ENCODE assay signal across 14 cellular contexts in the genomic region with DNA sequence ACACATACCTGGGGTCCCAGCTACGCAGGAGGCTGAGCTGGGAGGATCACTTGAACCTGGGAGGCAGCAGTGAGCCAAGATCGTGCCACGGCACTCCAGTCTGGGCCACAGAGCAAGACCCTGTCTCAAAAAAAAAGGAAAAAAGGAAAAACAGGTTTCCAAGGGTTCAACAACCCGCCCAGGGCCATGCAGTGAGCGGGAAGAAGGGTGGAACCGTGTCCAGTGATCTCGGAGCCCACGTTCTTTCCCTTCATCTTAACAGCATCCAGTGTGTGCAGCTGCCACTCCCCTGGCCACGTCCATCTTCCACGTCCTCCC. TPM values are rescaled to one million over a fixed set of nuclear protein-coding genes. Genes with fewer than 3 reads are reported as not detected.
DNase-seq lines count a peak whose midpoint lies in the region; ATAC-seq, FAIRE-seq and TF ChIP-seq lines count a peak whose summit lies in the region.
"Had no signal": no experiment of that assay in that cellular context is flagged by ENCODE, and none has a peak within 500 bp of the region (broad histone marks: within the 10 kb centered on the region; RNA-seq: fewer than 3 reads in every experiment).

No MANE protein-coding gene starts in this region.

- no peaks in the 10 kb centered on the region for H3K36me3 ChIP-seq in SK-N-SH (replicated peaks in 1 of 2; ENCODE audit: control insufficient read depth in 1 of 2, insufficient read depth in 2 of 2, low read length in 1 of 2)
- H3K36me3 ChIP-seq in K562 (ENCODE audit: control insufficient read depth, insufficient read depth, low read length), result no peaks in the 10 kb centered on the region
- H3K36me3 ChIP-seq in right lobe of liver, result no peaks in the 10 kb centered on the region
- H3K36me3 ChIP-seq in thoracic aorta, result no peaks in the 10 kb centered on the region
- H3K36me3 ChIP-seq: upper lobe of left lung had no signal

- DNase-seq in SK-N-SH (no peak), K562 (ENCODE audit: extremely low read depth in 1 of 4, low spot score in 3 of 4) (no peak), right lobe of liver (no peak), thoracic aorta (ENCODE audit: low spot score) (no peak), activated gamma-delta T cell treated with Interleukin-2 at 50 U/mL for 16 hours (no peak), LoVo (ENCODE audit: low spot score) (no peak)
- no peak for DNase-seq in activated naive CD8-positive, alpha-beta T cell treated with anti-CD3 and anti-CD28 coated beads, Interleukin-2, amount 50 U/mL, for 24 hours

- peaks cover 6% of the 10 kb centered on the region for H3K4me1 Mint-ChIP-seq in activated naive CD8-positive, alpha-beta T cell treated with anti-CD3 and anti-CD28 coated beads, Interleukin-2, amount 50 U/mL, for 24 hours
- H3K4me1 Mint-ChIP-seq: activated CD4-positive, alpha-beta T cell treated with anti-CD3 and anti-CD28 coated beads for 36 hours had no signal

- H3K4me3 Mint-ChIP-seq in activated naive CD8-positive, alpha-beta T cell treated with anti-CD3 and anti-CD28 coated beads, Interleukin-2, amount 50 U/mL, for 24 hours, result no peak overlapping the region
- H3K4me3 Mint-ChIP-seq: activated CD4-positive, alpha-beta T cell treated with anti-CD3 and anti-CD28 coated beads for 36 hours; activated naive CD8-positive, alpha-beta T cell; CD4-positive, CD25-positive, alpha-beta regulatory T cell had no signal

- no peak overlapping the region for H3K27ac Mint-ChIP-seq in activated naive CD8-positive, alpha-beta T cell treated with anti-CD3 and anti-CD28 coated beads, Interleukin-2, amount 50 U/mL, for 24 hours
- H3K27ac Mint-ChIP-seq: activated CD4-positive, alpha-beta T cell treated with anti-CD3 and anti-CD28 coated beads for 36 hours; activated naive CD8-positive, alpha-beta T cell; CD4-positive, CD25-positive, alpha-beta regulatory T cell; IgD-negative memory B cell had no signal

- H2AFZ ChIP-seq in SK-N-SH (ENCODE audit: low read depth) (peak overlapping the region; percentile 47; the same call in 1 of the 2 replicates), K562 (ENCODE audit: low read depth, low read length) (peak overlapping the region; percentile 56; the same call in 1 of the 2 replicates)

- no peaks in the 10 kb centered on the region for H3K9me3 Mint-ChIP-seq in activated naive CD8-positive, alpha-beta T cell treated with anti-CD3 and anti-CD28 coated beads, Interleukin-2, amount 50 U/mL, for 24 hours
- H3K9me3 Mint-ChIP-seq: IgD-negative memory B cell had no signal

- H3K4me3 ChIP-seq in SK-N-SH (ENCODE audit: low read depth in 2 of 2, low read length in 1 of 2) (peak overlapping the region in 1 of 2 experiments; percentile 34; a peak in 1 of 4 replicates), K562 (no peak overlapping the region), right lobe of liver (peak overlapping the region in 2 of 3 donors; percentile 38 to 45), thoracic aorta (peak overlapping the region; percentile 59)
- H3K4me3 ChIP-seq: upper lobe of left lung had no signal

- H3F3A ChIP-seq in SK-N-SH (replicated peaks; ENCODE audit: insufficient read depth), result no peaks in the 10 kb centered on the region

- H4K20me1 ChIP-seq in SK-N-SH (ENCODE audit: insufficient read depth) (no peaks in the 10 kb centered on the region), K562 (replicated peaks; ENCODE audit: control insufficient read depth, insufficient read depth, low read length) (no peaks in the 10 kb centered on the region)

- H3K9me2 ChIP-seq in SK-N-SH, result no peaks in the 10 kb centered on the region

- TF ChIP-seq CTCF in SK-N-SH (IDR thresholded peaks at IDR 0.05), result no peak
- TF ChIP-seq CTCF in K562 (IDR thresholded peaks at IDR 0.05 in 2 of 3, conservative IDR thresholded peaks at IDR 0.05 in 1 of 3; ENCODE audit: insufficient read depth in 2 of 3, low read depth in 1 of 3, low read length in 3 of 3), result no peak
- TF ChIP-seq CTCF in right lobe of liver (IDR thresholded peaks at IDR 0.05), result no peak
- no peak for TF ChIP-seq CTCF in thoracic aorta (IDR thresholded peaks at IDR 0.05)

- no peak; the same call in 2 of the 3 replicates for ATAC-seq in SK-N-SH treated with all-trans-retinoic acid at 6 μM for 48 hours
- ATAC-seq in K562, result no peak
- no peak for ATAC-seq in right lobe of liver
- ATAC-seq in thoracic aorta (ENCODE audit: insufficient number of reproducible peaks, low FRiP score, low read depth), result no peak
- no peak for ATAC-seq in activated naive CD8-positive, alpha-beta T cell treated with anti-CD3 and anti-CD28 coated beads, Interleukin-2, amount 50 U/mL, for 24 hours

- no peaks in the 10 kb centered on the region for H3K79me2 ChIP-seq in SK-N-SH (ENCODE audit: insufficient read depth)
- H3K79me2 ChIP-seq in K562 (ENCODE audit: control insufficient read depth, insufficient read depth, low read length), result no peaks in the 10 kb centered on the region

- no peaks in the 10 kb centered on the region for H3K27me3 ChIP-seq in SK-N-SH (ENCODE audit: insufficient read depth)
- no peaks in the 10 kb centered on the region for H3K27me3 ChIP-seq in K562 (ENCODE audit: control insufficient read depth in 2 of 2, insufficient read depth in 2 of 2, low read length in 2 of 2)
- H3K27me3 ChIP-seq in right lobe of liver, result no peaks in the 10 kb centered on the region
- H3K27me3 ChIP-seq in thoracic aorta (replicated peaks; ENCODE audit: insufficient read depth), result no peaks in the 10 kb centered on the region
- H3K27me3 ChIP-seq: upper lobe of left lung had no signal

- H3K9me1 ChIP-seq in K562 (ENCODE audit: control insufficient read depth, insufficient read depth, low read length), result no peaks in the 10 kb centered on the region

- no peak overlapping the region for H3K27ac ChIP-seq in SK-N-SH (ENCODE audit: low read depth in 2 of 2, low read length in 1 of 2)
- no peak overlapping the region for H3K27ac ChIP-seq in K562 (ENCODE audit: extremely low read depth, low read depth, low read length)
- H3K27ac ChIP-seq in right lobe of liver, result peak overlapping the region; percentile 87 to 98 (median 97)
- H3K27ac ChIP-seq in thoracic aorta, result no peak overlapping the region

- FAIRE-seq in K562 (lab: Jason Lieb, UNC), result no peak
- FAIRE-seq: endometrium had no signal

- TF ChIP-seq RAD21 in SK-N-SH (IDR thresholded peaks at IDR 0.05; ENCODE audit: low read length), result no peak
- no peak for TF ChIP-seq RAD21 in K562 (CRISPR knock-in tag; conservative IDR thresholded peaks at IDR 0.05 in 1 of 2, IDR thresholded peaks at IDR 0.05 in 1 of 2)

- no peaks in the 10 kb centered on the region for H3K27me3 Mint-ChIP-seq in activated naive CD8-positive, alpha-beta T cell treated with anti-CD3 and anti-CD28 coated beads, Interleukin-2, amount 50 U/mL, for 24 hours
- H3K27me3 Mint-ChIP-seq: activated CD4-positive, alpha-beta T cell treated with anti-CD3 and anti-CD28 coated beads for 36 hours; IgD-negative memory B cell had no signal

- BruUV-seq in K562 (replicated peaks; lab: Mats Ljungman, UMichigan), result no TSS peak

- H3K9me3 ChIP-seq in SK-N-SH (no peaks in the 10 kb centered on the region), K562 (replicated peaks; ENCODE audit: control insufficient read depth, insufficient read depth, low read depth, low read length) (no peaks in the 10 kb centered on the region), right lobe of liver (no peaks in the 10 kb centered on the region), thoracic aorta (no peaks in the 10 kb centered on the region)
- H3K9me3 ChIP-seq: upper lobe of left lung had no signal

- intact Hi-C loops in K562 (cut with micrococcal nuclease), result loop anchor here (1.0 to 5.0 kb wide), 4 partner anchors 40 to 290 kb away; no protein-coding TSS in a partner anchor
- intact Hi-C loops in right lobe of liver (cut with DNase I), result loop anchor here (5.0 to 10.0 kb wide), 2 partner anchors 40 to 83 kb away; a partner anchor contains a TSS

- in situ Hi-C loops in K562 (cut with MboI), result loop anchor here (5.0 kb wide), 1 partner anchor 40 kb away; no protein-coding TSS in a partner anchor

- POLR2A ChIA-PET in SK-N-SH (lab: Yijun Ruan, JAX) (interaction anchor here (0.9 to 1.3 kb wide), 2 partner anchors 40 to 73 kb away, joined by 3 read pairs; no protein-coding TSS in a partner anchor), K562 (lab: Yijun Ruan, JAX) (interaction anchor here (1.0 to 3.3 kb wide), 7 partner anchors 17 to 46 kb away, joined by 3 to 25 read pairs (median 4); a partner anchor contains a TSS)

- H3K9ac ChIP-seq in SK-N-SH (no peak overlapping the region), K562 (ENCODE audit: insufficient read depth in 1 of 2, low read depth in 2 of 2, low read length in 2 of 2) (peak overlapping the region in 1 of 2 experiments; percentile 10; a peak in 1 of 4 replicates)

- peak overlapping the region; percentile 41; the same call in 1 of the 2 replicates for H3K4me2 ChIP-seq in SK-N-SH
- no peak overlapping the region for H3K4me2 ChIP-seq in K562 (ENCODE audit: insufficient read depth, low read length)

- no peaks in the 10 kb centered on the region for H3K36me3 Mint-ChIP-seq in activated naive CD8-positive, alpha-beta T cell treated with anti-CD3 and anti-CD28 coated beads, Interleukin-2, amount 50 U/mL, for 24 hours (ENCODE audit: low read depth)
- H3K36me3 Mint-ChIP-seq: activated naive CD8-positive, alpha-beta T cell; CD4-positive, CD25-positive, alpha-beta regulatory T cell; IgD-negative memory B cell had no signal

- H3K4me1 ChIP-seq in SK-N-SH (ENCODE audit: control insufficient read depth in 1 of 2, insufficient read depth in 2 of 2, low read depth in 1 of 2, low read length in 1 of 2) (peaks cover 0 to 4% of the 10 kb centered on the region in 2 experiments; a peak in 1 of 4 replicates), K562 (replicated peaks in 1 of 2; ENCODE audit: control insufficient read depth in 2 of 2, insufficient read depth in 2 of 2, low read length in 2 of 2) (peaks cover 1 to 29% of the 10 kb centered on the region in 2 experiments; a peak in 4 of 5 replicates), right lobe of liver (peaks cover 0 to 29% (median 10%) of the 10 kb centered on the region in 4 donors), thoracic aorta (ENCODE audit: control insufficient read depth in 1 of 2, low read depth in 2 of 2) (no peaks in the 10 kb centered on the region)

- CTCF ChIA-PET in SK-N-SH (lab: Yijun Ruan, JAX), result interaction anchor here (0.8 to 5.8 kb wide), 29 partner anchors 11 to 547 kb away, joined by 3 to 170 read pairs (median 7); a partner anchor contains a TSS
- CTCF ChIA-PET in K562 (lab: Yijun Ruan, JAX; ENCODE audit: low intra/inter-chr PET ratio), result interaction anchor here (0.6 to 2.4 kb wide), 3 partner anchors 40 to 288 kb away, joined by 3 to 35 read pairs (median 3); no protein-coding TSS in a partner anchor

- TF ChIP-seq POLR2A in K562 (conservative IDR thresholded peaks at IDR 0.05) (no peak), right lobe of liver (IDR thresholded peaks at IDR 0.05) (no peak)

- WGBS in SK-N-SH (ENCODE audit: low lambda C conversion rate), result 43% methylated on average over 10 of the region's 10 CpGs
- 39% methylated on average over 8 of the region's 10 CpGs for whole genome bisulfite sequencing in K562 (ENCODE audit: insufficient coverage, low coverage, missing lambda C conversion rate)
- WGBS in right lobe of liver (ENCODE audit: insufficient coverage, low coverage, low lambda C conversion rate, missing lambda C conversion rate), result 29% methylated on average over 10 of the region's 10 CpGs

- no peak for TF ChIP-seq EP300 in SK-N-SH (IDR thresholded peaks at IDR 0.05; ENCODE audit: borderline replicate concordance in 1 of 2, low read depth in 1 of 2, low read length in 1 of 2)
- TF ChIP-seq EP300 in K562 (IDR thresholded peaks at IDR 0.05; ENCODE audit: low read length), result no peak

RNA-seq across cellular contexts. Expression of a gene that starts 14.9 kb away (rescaled TPM):
- polyA plus RNA-seq in SK-N-SH (2012; rRNA removed) (10.2 and 15.0 TPM in 2 replicates), K562 (2011; rRNA removed) (5.1 and 11.0 TPM in 2 replicates), K562 (2014; fragmentation: Illumina TruSeq; extraction: Trizol) (13.5 and 28.2 TPM in 2 replicates), K562 (2014; fragmentation: Nextera tagmentation; extraction: Ambion mirVana) (under 1 TPM; 0.48 to 0.63 TPM), K562 (2014; rRNA removed) (16.1 and 17.6 TPM in 2 replicates)
- polyA plus RNA-seq in SK-N-SH (2012; cell fraction: cytosol; rRNA removed), result 6.1 and 10.0 TPM in 2 replicates
- polyA plus RNA-seq in SK-N-SH (2012; cell fraction: nucleus; rRNA removed), result 18.6 and 21.7 TPM in 2 replicates
- 28.3 and 69.8 TPM in 2 replicates for total RNA-seq in K562 (2011; cell fraction: chromatin; rRNA removed; ENCODE audit: low replicate concordance)
- 63.7 and 66.6 TPM in 2 replicates for total RNA-seq in K562 (2011; cell fraction: nucleolus; rRNA removed)
- 37.9 and 42.2 TPM in 2 replicates for total RNA-seq in K562 (2011; cell fraction: nucleoplasm; rRNA removed)
- total RNA-seq in K562 (2014; rRNA removed) (14.9 and 23.8 TPM in 2 replicates), K562 (2014; rRNA removed; fragmentation: Illumina TruSeq; extraction: Trizol) (2.1 and 3.1 TPM in 2 replicates), K562 (2015; rRNA removed; fragmentation: Illumina TruSeq; extraction: Trizol) (13.6 and 15.3 TPM in 2 replicates), K562 (2021) (43.1 and 44.2 TPM in 2 replicates), right lobe of liver (100 to 1,000 TPM in 2 of 6 experiments, 10 to 100 TPM in 4; 74.4 to 120 (median 88.2) TPM), thoracic aorta (10 to 100 TPM; 67.2 to 99.1 TPM)
- 9.1 and 15.7 TPM in 2 replicates for polyA plus RNA-seq in K562 (2011; cell fraction: cytosol; rRNA removed)
- polyA plus RNA-seq in K562 (2011; cell fraction: nucleus; rRNA removed), result 16.9 and 36.4 TPM in 2 replicates
- polyA plus RNA-seq in K562 (2012), result 24.9 and 36.3 TPM in 2 replicates
- polyA minus RNA-seq in K562 (2011; rRNA and poly(A)+ RNA removed), result 7.7 and 11.3 TPM in 2 replicates
- 21.3 and 34.5 TPM in 2 replicates for polyA minus RNA-seq in K562 (2011; cell fraction: cytosol; rRNA and poly(A)+ RNA removed)
- polyA minus RNA-seq in K562 (2011; cell fraction: nucleus; rRNA and poly(A)+ RNA removed), result 24.4 and 27.9 TPM in 2 replicates

RNA-seq across cellular contexts. Expression of a gene that starts 25.7 kb away (rescaled TPM):
- polyA plus RNA-seq in SK-N-SH (2012; rRNA removed) (50.9 and 52.1 TPM in 2 replicates), K562 (2011; rRNA removed) (23.6 and 34.9 TPM in 2 replicates), K562 (2014; fragmentation: Illumina TruSeq; extraction: Trizol) (47.0 and 49.5 TPM in 2 replicates), K562 (2014; fragmentation: Nextera tagmentation; extraction: Ambion mirVana) (1 to 10 TPM; 2.0 to 4.4 TPM), K562 (2014; rRNA removed) (52.5 and 65.2 TPM in 2 replicates)
- 29.9 and 37.6 TPM in 2 replicates for polyA plus RNA-seq in SK-N-SH (2012; cell fraction: cytosol; rRNA removed)
- polyA plus RNA-seq in SK-N-SH (2012; cell fraction: nucleus; rRNA removed), result 37.7 and 41.7 TPM in 2 replicates
- 53.7 and 91.3 TPM in 2 replicates for total RNA-seq in K562 (2011; cell fraction: chromatin; rRNA removed; ENCODE audit: low replicate concordance)
- 78.4 and 79.7 TPM in 2 replicates for total RNA-seq in K562 (2011; cell fraction: nucleolus; rRNA removed)
- total RNA-seq in K562 (2011; cell fraction: nucleoplasm; rRNA removed), result 73.5 and 93.0 TPM in 2 replicates
- total RNA-seq in K562 (2014; rRNA removed) (50.5 and 57.6 TPM in 2 replicates), K562 (2014; rRNA removed; fragmentation: Illumina TruSeq; extraction: Trizol) (30.2 and 30.8 TPM in 2 replicates), K562 (2015; rRNA removed; fragmentation: Illumina TruSeq; extraction: Trizol) (31.7 and 32.5 TPM in 2 replicates), K562 (2021) (64.9 and 66.0 TPM in 2 replicates), right lobe of liver (10 to 100 TPM; 39.4 to 70.9 (median 62.4) TPM), thoracic aorta (10 to 100 TPM; 37.9 to 63.0 TPM)
- 42.1 and 76.0 TPM in 2 replicates for polyA plus RNA-seq in K562 (2011; cell fraction: cytosol; rRNA removed)
- 53.0 and 81.1 TPM in 2 replicates for polyA plus RNA-seq in K562 (2011; cell fraction: nucleus; rRNA removed)
- polyA plus RNA-seq in K562 (2012), result 38.0 and 127 TPM in 2 replicates
- polyA minus RNA-seq in K562 (2011; rRNA and poly(A)+ RNA removed), result 22.4 and 23.0 TPM in 2 replicates
- 27.9 and 31.7 TPM in 2 replicates for polyA minus RNA-seq in K562 (2011; cell fraction: cytosol; rRNA and poly(A)+ RNA removed)
- 25.2 and 34.9 TPM in 2 replicates for polyA minus RNA-seq in K562 (2011; cell fraction: nucleus; rRNA and poly(A)+ RNA removed)

Comparison
In these comparisons a context has a peak if more than half of its experiments do, and no peak if none do; other contexts are left out.
1. H3K27ac ChIP-seq: peak in right lobe of liver (3 of 3); none in SK-N-SH (0 of 2), K562 (single experiment) and thoracic aorta (0 of 2).